In the genomic region with DNA sequence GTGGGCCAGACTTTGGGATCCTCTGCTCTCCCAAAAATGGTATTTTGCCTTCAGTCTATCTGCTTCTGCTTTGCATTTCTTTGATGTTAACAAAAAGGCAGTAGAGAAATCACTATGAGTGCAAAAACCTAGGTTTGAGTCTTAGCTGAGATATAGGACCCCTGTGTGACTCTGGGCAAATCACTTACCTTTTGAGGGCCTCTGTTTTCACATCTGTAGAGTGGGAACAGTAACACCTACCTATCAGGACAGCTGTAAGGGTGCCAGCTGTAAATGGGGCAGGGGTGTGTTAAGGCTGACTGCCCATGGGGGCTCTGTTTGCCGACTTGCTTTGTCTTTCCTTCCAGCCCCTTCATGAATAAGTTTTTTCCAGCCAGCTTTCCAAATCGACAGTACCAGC, we compare ENCODE assay signal across 11 cellular contexts. TPM values are rescaled to one million over a fixed set of nuclear protein-coding genes. Genes with fewer than 3 reads are reported as not detected.
DNase-seq lines count a peak whose midpoint lies in the region; ATAC-seq and TF ChIP-seq lines count a peak whose summit lies in the region.
"Had no signal": no experiment of that assay in that cellular context is flagged by ENCODE, and none has a peak within 500 bp of the region (broad histone marks: within the 10 kb centered on the region; RNA-seq: fewer than 3 reads in every experiment).

No MANE protein-coding gene starts in this region.

- H4K91ac ChIP-seq in mesenchymal stem cell (ENCODE audit: low read length), result no peak overlapping the region

- DNase-seq in MCF 10A (ENCODE audit: unreplicated experiment) (no peak), mammary epithelial cell (no peak), mesenchymal stem cell (no peak), OCI-LY7 (ENCODE audit: low spot score) (no peak), GM23338 (ENCODE audit: low spot score) (no peak), SW480 (ENCODE audit: low spot score) (no peak)
- DNase-seq in activated naive CD8-positive, alpha-beta T cell treated with anti-CD3 and anti-CD28 coated beads, Interleukin-2, amount 10 ng/mL, durations not matched to agents 7 days and 5 days, result no peak
- DNase-seq: H9, NCI-H1105 treated with DMSO at 0.1 percent for 48 hours, occipital lobe had no signal

- H3K9me3 ChIP-seq in mammary epithelial cell (replicated peaks; ENCODE audit: insufficient read depth, low read length) (no peaks in the 10 kb centered on the region), mesenchymal stem cell (ENCODE audit: control insufficient read depth, low read length) (no peaks in the 10 kb centered on the region), subcutaneous abdominal adipose tissue (ENCODE audit: control insufficient read depth in 5 of 5, low read length in 5 of 5) (no peaks in the 10 kb centered on the region), OCI-LY7 (ENCODE audit: low read length) (no peaks in the 10 kb centered on the region)

- H3K27ac ChIP-seq in mammary epithelial cell (ENCODE audit: insufficient read depth, low read depth, low read length), result no peak overlapping the region
- peak overlapping the region; percentile 79 for H3K27ac ChIP-seq in mesenchymal stem cell (ENCODE audit: low read length, poor library complexity, severe bottlenecking)
- peak overlapping the region; percentile 47 for H3K27ac ChIP-seq in subcutaneous abdominal adipose tissue (ENCODE audit: low read depth, low read length)
- H3K27ac ChIP-seq in OCI-LY7 (ENCODE audit: low read depth, low read length, poor library complexity, severe bottlenecking), result no peak overlapping the region
- no peak overlapping the region; the same call in 1 of the 2 replicates for H3K27ac ChIP-seq in GM23338 (ENCODE audit: low read depth)

- H3K18ac ChIP-seq in mesenchymal stem cell (ENCODE audit: low read depth in 1 of 2, low read length in 2 of 2), result no peak overlapping the region

- no peak overlapping the region for H2AFZ ChIP-seq in mammary epithelial cell (ENCODE audit: low read depth, low read length)
- H2AFZ ChIP-seq in mesenchymal stem cell (ENCODE audit: low read depth, low read length), result no peak overlapping the region
- no peak overlapping the region for H2AFZ ChIP-seq in OCI-LY7 (ENCODE audit: low read length)
- H2AFZ ChIP-seq in GM23338, result no peak overlapping the region

- H4K20me1 ChIP-seq in mammary epithelial cell (ENCODE audit: insufficient read depth, low read length), result no peaks in the 10 kb centered on the region
- H4K20me1 ChIP-seq in OCI-LY7 (ENCODE audit: insufficient read depth, low read length), result no peaks in the 10 kb centered on the region
- H4K20me1 ChIP-seq in GM23338 (replicated peaks; ENCODE audit: insufficient read depth), result peaks cover 15% of the 10 kb centered on the region

- H3K36me3 ChIP-seq in mammary epithelial cell (ENCODE audit: insufficient read depth, low read length) (peaks cover 10% of the 10 kb centered on the region), mesenchymal stem cell (ENCODE audit: control insufficient read depth in 1 of 2, insufficient read depth in 2 of 2, low read depth in 1 of 2, low read length in 2 of 2) (peaks cover 58 to 77% of the 10 kb centered on the region in 2 experiments), subcutaneous abdominal adipose tissue (ENCODE audit: control insufficient read depth in 5 of 5, insufficient read depth in 5 of 5, low read length in 5 of 5) (peaks cover 0 to 66% (median 52%) of the 10 kb centered on the region in 5 donors), OCI-LY7 (ENCODE audit: insufficient read depth, low read length) (peaks cover 69% of the 10 kb centered on the region), GM23338 (ENCODE audit: insufficient read depth) (peaks cover 17% of the 10 kb centered on the region)

- H3F3A ChIP-seq in GM23338 (replicated peaks; ENCODE audit: low read depth), result peaks cover 68% of the 10 kb centered on the region

- H3K4me1 ChIP-seq in mammary epithelial cell (ENCODE audit: insufficient read depth, low read length) (peaks cover 28% of the 10 kb centered on the region), mesenchymal stem cell (ENCODE audit: control insufficient read depth, insufficient read depth, low read depth, low read length) (peaks cover 54% of the 10 kb centered on the region), subcutaneous abdominal adipose tissue (ENCODE audit: control insufficient read depth in 5 of 5, insufficient read depth in 5 of 5, low read length in 5 of 5) (peaks cover 1 to 32% (median 15%) of the 10 kb centered on the region in 5 donors), OCI-LY7 (ENCODE audit: insufficient read depth, low read length, poor library complexity, severe bottlenecking) (peaks cover 10% of the 10 kb centered on the region), GM23338 (ENCODE audit: insufficient read depth) (peaks cover 6% of the 10 kb centered on the region; the same call in 1 of the 2 replicates)

- H3K79me2 ChIP-seq in mammary epithelial cell (ENCODE audit: insufficient read depth, low read length) (peaks cover 49% of the 10 kb centered on the region), OCI-LY7 (ENCODE audit: insufficient read depth, low read depth, low read length) (peaks cover 26% of the 10 kb centered on the region), GM23338 (replicated peaks; ENCODE audit: insufficient read depth) (peaks cover 18% of the 10 kb centered on the region)

- no peak overlapping the region for H3K9ac ChIP-seq in mammary epithelial cell (ENCODE audit: insufficient read depth, low read length)
- peak overlapping the region; percentile 74 for H3K9ac ChIP-seq in mesenchymal stem cell (ENCODE audit: low read length)
- no peak overlapping the region for H3K9ac ChIP-seq in subcutaneous abdominal adipose tissue (ENCODE audit: low read length in 5 of 5)

- H3K27ac Mint-ChIP-seq in MCF 10A (ENCODE audit: low read depth, unreplicated experiment) (peak overlapping the region; percentile 71), GM23338 (no peak overlapping the region)
- peak overlapping the region; percentile 9 for H3K27ac Mint-ChIP-seq in activated naive CD8-positive, alpha-beta T cell treated with anti-CD3 and anti-CD28 coated beads, Interleukin-2, amount 10 ng/mL, durations not matched to agents 7 days and 5 days

- no peak overlapping the region for H2BK15ac ChIP-seq in mesenchymal stem cell (ENCODE audit: low read depth, poor library complexity, severe bottlenecking)

- H3K9me2 ChIP-seq in OCI-LY7 (ENCODE audit: insufficient read depth, low read length) (no peaks in the 10 kb centered on the region), GM23338 (ENCODE audit: insufficient read depth) (no peaks in the 10 kb centered on the region)

- WGBS in mammary epithelial cell (ENCODE audit: low coverage, missing lambda C conversion rate), result 69% methylated on average over 2 of the region's 2 CpGs
- WGBS in mesenchymal stem cell, result 91% methylated on average over 2 of the region's 2 CpGs

- dilution Hi-C loops in mammary epithelial cell (cut with HindIII; ENCODE audit: low sequenced_read_pairs), result no loop called here

- intact Hi-C loops in MCF 10A (cut with micrococcal nuclease) (no loop called here), mammary epithelial cell (cut with micrococcal nuclease) (no loop called here), OCI-LY7 (cut with micrococcal nuclease; ENCODE audit: unreplicated experiment) (no loop called here)

- no peak for TF ChIP-seq CTCF in MCF 10A (IDR thresholded peaks at IDR 0.05; ENCODE audit: unreplicated experiment)
- TF ChIP-seq CTCF in mammary epithelial cell (conservative IDR thresholded peaks at IDR 0.05 in 1 of 2, IDR thresholded peaks at IDR 0.05 in 1 of 2; ENCODE audit: extremely low read depth in 1 of 2, insufficient read depth in 1 of 2, low read depth in 1 of 2, low read length in 2 of 2), result no peak
- TF ChIP-seq CTCF in OCI-LY7 (conservative IDR thresholded peaks at IDR 0.05; ENCODE audit: low read length), result no peak
- TF ChIP-seq CTCF in GM23338 (conservative IDR thresholded peaks at IDR 0.05; ENCODE audit: low read depth in 2 of 2), result no peak

- POLR2A ChIA-PET in MCF 10A (lab: Yijun Ruan, JAX) (interaction anchor here (0.5 to 1.9 kb wide), 4 partner anchors 16 to 510 kb away, joined by 3 to 8 read pairs (median 3); no protein-coding TSS in a partner anchor), OCI-LY7 (lab: Charles Lee) (no interaction called here)
- POLR2A ChIA-PET in activated naive CD8-positive, alpha-beta T cell treated with anti-CD3 and anti-CD28 coated beads, Interleukin-2, amount 10 ng/mL, durations not matched to agents 7 days and 5 days (lab: Charles Lee), result no interaction called here

- no peak overlapping the region for H3K4me2 ChIP-seq in mammary epithelial cell (ENCODE audit: insufficient read depth, low read depth, low read length)
- H3K4me2 ChIP-seq in mesenchymal stem cell (ENCODE audit: low read length, poor library complexity, severe bottlenecking), result no peak overlapping the region
- H3K4me2 ChIP-seq in OCI-LY7 (ENCODE audit: low read length), result no peak overlapping the region
- no peak overlapping the region for H3K4me2 ChIP-seq in GM23338

- no peaks in the 10 kb centered on the region for H3K9me3 Mint-ChIP-seq in MCF 10A (ENCODE audit: unreplicated experiment)
- H3K9me3 Mint-ChIP-seq in activated naive CD8-positive, alpha-beta T cell treated with anti-CD3 and anti-CD28 coated beads, Interleukin-2, amount 10 ng/mL, durations not matched to agents 7 days and 5 days, result no peaks in the 10 kb centered on the region
- no peaks in the 10 kb centered on the region for H3K9me3 Mint-ChIP-seq in GM23338
- H3K9me3 Mint-ChIP-seq: H9 had no signal

- no peak overlapping the region for H4K8ac ChIP-seq in mesenchymal stem cell (ENCODE audit: low read length)

- CTCF ChIA-PET in MCF 10A (lab: Yijun Ruan, JAX), result interaction anchor here (0.5 to 21.4 kb wide), 6 partner anchors 15 to 801 kb away, joined by 3 to 278 read pairs (median 6); no protein-coding TSS in a partner anchor
- CTCF ChIA-PET in mammary epithelial cell (lab: Charles Lee; ENCODE audit: low non-redundant PET), result no interaction called here
- CTCF ChIA-PET in OCI-LY7 (lab: Charles Lee; ENCODE audit: unreplicated experiment), result interaction anchor here (0.6 kb wide), 1 partner anchor 23 kb away, joined by 3 read pairs; no protein-coding TSS in a partner anchor

- H3K4me3 ChIP-seq in mammary epithelial cell (replicated peaks in 1 of 3; ENCODE audit: insufficient read depth in 1 of 3, low read depth in 2 of 3, low read length in 3 of 3) (no peak overlapping the region), mesenchymal stem cell (ENCODE audit: insufficient read depth in 1 of 2, low read depth in 1 of 2, low read length in 2 of 2) (peak overlapping the region in 1 of 2 experiments; percentile 10), subcutaneous abdominal adipose tissue (ENCODE audit: low read depth in 1 of 5, low read length in 5 of 5) (no peak overlapping the region), OCI-LY7 (ENCODE audit: low read depth, low read length, poor library complexity, severe bottlenecking) (no peak overlapping the region), GM23338 (no peak overlapping the region)

- H3K27me3 ChIP-seq in mammary epithelial cell (ENCODE audit: insufficient read depth, low read length), result no peaks in the 10 kb centered on the region
- H3K27me3 ChIP-seq in mesenchymal stem cell (ENCODE audit: control insufficient read depth in 1 of 2, insufficient read depth in 1 of 2, low read length in 2 of 2), result no peaks in the 10 kb centered on the region
- no peaks in the 10 kb centered on the region for H3K27me3 ChIP-seq in subcutaneous abdominal adipose tissue (ENCODE audit: control insufficient read depth in 5 of 5, insufficient read depth in 4 of 5, low read length in 5 of 5)
- no peaks in the 10 kb centered on the region for H3K27me3 ChIP-seq in GM23338 (ENCODE audit: insufficient read depth)

- H3K4me1 Mint-ChIP-seq in MCF 10A (ENCODE audit: insufficient read depth, unreplicated experiment) (peaks cover 14% of the 10 kb centered on the region), GM23338 (peaks cover 5% of the 10 kb centered on the region; the same call in 2 of the 3 replicates)
- peaks cover 38% of the 10 kb centered on the region for H3K4me1 Mint-ChIP-seq in activated naive CD8-positive, alpha-beta T cell treated with anti-CD3 and anti-CD28 coated beads, Interleukin-2, amount 10 ng/mL, durations not matched to agents 7 days and 5 days

- no peak for ATAC-seq in activated naive CD8-positive, alpha-beta T cell treated with anti-CD3 and anti-CD28 coated beads, Interleukin-2, amount 10 ng/mL, durations not matched to agents 7 days and 5 days (ENCODE audit: low read depth)
- ATAC-seq in GM23338, result no peak

- H3K36me3 Mint-ChIP-seq in MCF 10A (ENCODE audit: insufficient read depth, unreplicated experiment) (peaks cover 75% of the 10 kb centered on the region), GM23338 (ENCODE audit: low read depth) (peaks cover 51% of the 10 kb centered on the region)
- peaks cover 10% of the 10 kb centered on the region for H3K36me3 Mint-ChIP-seq in activated naive CD8-positive, alpha-beta T cell treated with anti-CD3 and anti-CD28 coated beads, Interleukin-2, amount 10 ng/mL, durations not matched to agents 7 days and 5 days

- peaks cover 31% of the 10 kb centered on the region for H3K79me1 ChIP-seq in mesenchymal stem cell (replicated peaks; ENCODE audit: low read length, poor library complexity, severe bottlenecking)

- H2BK12ac ChIP-seq in mesenchymal stem cell (ENCODE audit: low read length in 2 of 2), result peak overlapping the region in 1 of 2 experiments; percentile 35

- H3K14ac ChIP-seq in mesenchymal stem cell (ENCODE audit: low read length in 2 of 2), result no peak overlapping the region

- H3K27me3 Mint-ChIP-seq in MCF 10A (ENCODE audit: insufficient read depth, unreplicated experiment), result no peaks in the 10 kb centered on the region
- H3K27me3 Mint-ChIP-seq in activated naive CD8-positive, alpha-beta T cell treated with anti-CD3 and anti-CD28 coated beads, Interleukin-2, amount 10 ng/mL, durations not matched to agents 7 days and 5 days, result no peaks in the 10 kb centered on the region
- peaks cover 18% of the 10 kb centered on the region for H3K27me3 Mint-ChIP-seq in GM23338 (ENCODE audit: insufficient read depth, low read depth, poor library complexity)

- H3K4ac ChIP-seq in mesenchymal stem cell (ENCODE audit: low read depth in 1 of 2, low read length in 2 of 2), result no peak overlapping the region

- H3K4me3 Mint-ChIP-seq in MCF 10A (ENCODE audit: unreplicated experiment) (no peak overlapping the region), GM23338 (no peak overlapping the region)
- H3K4me3 Mint-ChIP-seq in activated naive CD8-positive, alpha-beta T cell treated with anti-CD3 and anti-CD28 coated beads, Interleukin-2, amount 10 ng/mL, durations not matched to agents 7 days and 5 days, result no peak overlapping the region
- H3K4me3 Mint-ChIP-seq: H9 had no signal

- no peak overlapping the region for H3K23ac ChIP-seq in mesenchymal stem cell (ENCODE audit: low read length in 2 of 2)

- peak overlapping the region; percentile 86 for H2BK5ac ChIP-seq in mesenchymal stem cell (ENCODE audit: low read depth, low read length, poor library complexity, severe bottlenecking)

- H2BK120ac ChIP-seq in mesenchymal stem cell (ENCODE audit: low read depth, low read length), result no peak overlapping the region

- in situ Hi-C loops in mammary epithelial cell (cut with MboI; ENCODE audit: low sequenced_read_pairs in 2 of 2), result no loop called here

- H2AK5ac ChIP-seq in mesenchymal stem cell (ENCODE audit: low read length, severe bottlenecking), result peak overlapping the region; percentile 37

- no TSS peak for BruUV-seq in MCF 10A (replicated peaks; lab: Mats Ljungman, UMichigan)
- no TSS peak for BruUV-seq in mammary epithelial cell (replicated peaks; lab: Mats Ljungman, UMichigan)
- BruUV-seq in OCI-LY7 (replicated peaks; lab: Mats Ljungman, UMichigan), result no TSS peak

RNA-seq across cellular contexts. Expression of gene HM13, which starts 30.4 kb away (rescaled TPM):
- total RNA-seq in MCF 10A (2022) (276 and 338 TPM in 2 replicates), mammary epithelial cell (100 to 1,000 TPM in 1 of 2 donors, 10 to 100 TPM in 1; 65.2 to 184 TPM), OCI-LY7 (2022) (142 and 148 TPM in 2 replicates)
- polyA plus RNA-seq in mammary epithelial cell (160 TPM), GM23338 (2016; fragmentation: Nextera tagmentation; extraction: Ambion mirVana) (147 and 150 TPM in 2 replicates)
- polyA minus RNA-seq in mammary epithelial cell, result 137 TPM
- 100 to 1,000 TPM; 112 to 120 TPM for total RNA-seq in activated naive CD8-positive, alpha-beta T cell treated with anti-CD3 and anti-CD28 coated beads, Interleukin-2, amount 10 ng/mL, durations not matched to agents 7 days and 5 days
- 291 TPM for polyA plus RNA-seq in mesenchymal stem cell (2013, experiment 1 of 2)
- 287 TPM for polyA plus RNA-seq in mesenchymal stem cell (2013, experiment 2 of 2)
- 43.6 and 51.3 TPM in 2 replicates for total RNA-seq in OCI-LY7 (2014; rRNA removed; shearing (Covaris generic))
- total RNA-seq in GM23338 (2014; rRNA removed; shearing (Covaris generic)), result 103 and 126 TPM in 2 replicates

Comparison
In these comparisons a context has a peak if more than half of its experiments do, and no peak if none do; other contexts are left out.
1. H3K27ac ChIP-seq: peak in mesenchymal stem cell (single experiment) and subcutaneous abdominal adipose tissue (single experiment); none in mammary epithelial cell (single experiment), OCI-LY7 (single experiment) and GM23338 (single experiment).